In the genomic region with DNA sequence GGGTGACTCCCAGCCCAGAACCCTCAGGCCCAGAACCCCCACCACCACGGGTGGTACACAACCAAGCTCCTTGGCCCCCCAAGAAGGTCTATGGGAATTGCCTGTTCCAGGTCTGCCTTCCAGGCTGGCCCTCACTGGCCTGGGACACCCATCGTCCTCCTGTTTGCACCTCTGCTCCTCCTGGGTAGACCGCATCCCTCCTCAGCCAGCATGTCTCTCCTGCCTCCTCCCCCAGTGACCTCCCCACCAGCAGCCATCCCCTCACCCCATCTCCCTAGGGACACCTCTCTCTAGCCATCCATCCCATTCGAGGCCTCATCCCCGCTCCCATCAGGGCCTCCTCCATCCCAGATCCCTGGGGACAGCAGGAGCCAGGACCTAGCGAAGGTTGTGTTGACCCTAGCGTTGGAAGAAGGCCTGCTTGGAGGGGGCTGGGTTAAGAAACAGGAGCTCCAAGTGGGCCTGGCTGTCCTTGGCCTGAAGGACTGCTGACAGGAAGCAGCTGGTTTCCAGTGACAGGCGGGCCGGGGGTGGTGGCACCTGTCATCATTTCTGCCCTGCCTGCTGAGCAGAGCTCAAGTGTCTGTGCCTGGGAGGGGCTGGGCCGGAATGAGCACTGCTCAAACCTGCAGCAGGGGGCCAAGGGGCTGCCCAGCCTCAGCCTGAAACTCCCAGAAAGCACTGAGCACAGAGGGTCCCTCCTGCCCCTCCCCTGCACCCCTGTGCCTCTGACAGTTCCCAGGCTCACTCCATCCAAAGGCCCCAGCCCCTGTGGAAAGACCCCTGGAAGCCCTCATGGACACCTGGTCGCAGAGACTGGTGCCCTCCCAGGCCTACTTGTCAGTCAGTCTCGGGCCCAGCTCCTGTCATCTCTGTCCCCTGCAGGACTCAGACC, we compare ENCODE assay signal across 10 cellular contexts.
DNase-seq lines count a peak whose midpoint lies in the region; ATAC-seq and TF ChIP-seq lines count a peak whose summit lies in the region.
"Had no signal": no experiment of that assay in that cellular context is flagged by ENCODE, and none has a peak within 500 bp of the region (broad histone marks: within the 10 kb centered on the region; RNA-seq: fewer than 3 reads in every experiment).

No MANE protein-coding gene starts in this region.

- no peak for TF ChIP-seq CTCF in lower lobe of right lung (IDR thresholded peaks at IDR 0.05)
- no peak for TF ChIP-seq CTCF in HFFc6 (IDR thresholded peaks at IDR 0.05)

- H3K27me3 ChIP-seq in lower lobe of right lung (ENCODE audit: low read depth), result no peaks in the 10 kb centered on the region

- no peaks in the 10 kb centered on the region for H3K9me3 ChIP-seq in lower lobe of right lung

- no peaks in the 10 kb centered on the region for H3K27me3 Mint-ChIP-seq in activated naive CD4-positive, alpha-beta T cell treated with anti-CD3 and anti-CD28 coated beads for 36 hours (ENCODE audit: low read depth)
- H3K27me3 Mint-ChIP-seq in HFFc6 (ENCODE audit: insufficient read depth), result peaks cover 5% of the 10 kb centered on the region

- H3K36me3 Mint-ChIP-seq in activated naive CD4-positive, alpha-beta T cell treated with anti-CD3 and anti-CD28 coated beads for 36 hours (ENCODE audit: low read depth), result no peaks in the 10 kb centered on the region
- H3K36me3 Mint-ChIP-seq in HFFc6 (ENCODE audit: low read depth), result no peaks in the 10 kb centered on the region

- peak; percentile 17 for DNase-seq in activated naive CD4-positive, alpha-beta T cell treated with anti-CD3 and anti-CD28 coated beads for 36 hours
- DNase-seq in activated naive CD4-positive, alpha-beta T cell treated with Interleukin-2 at 50 U/mL for 16 hours, result no peak
- peak; percentile 74 for DNase-seq in SHP77 treated with DMSO at 0.1 percent for 48 hours (lab: John Stamatoyannopoulos, UW)
- peak; percentile 48 for DNase-seq in lower lobe of right lung
- peak; percentile 43 for DNase-seq in ureter (ENCODE audit: low spot score)
- DNase-seq in glomerular visceral epithelial cell (ENCODE audit: extremely low spot score), result no peak
- DNase-seq in HFFc6, result no peak
- DNase-seq: activated CD4-positive, alpha-beta T cell treated with anti-CD3 and anti-CD28 coated beads, Interleukin-2, amount 10 ng/mL, durations not matched to agents 7 days and 5 days had no signal

- H3K4me3 Mint-ChIP-seq in activated naive CD4-positive, alpha-beta T cell treated with anti-CD3 and anti-CD28 coated beads for 36 hours, result no peak overlapping the region
- H3K4me3 Mint-ChIP-seq in HFFc6, result no peak overlapping the region
- H3K4me3 Mint-ChIP-seq: activated CD4-positive, alpha-beta T cell treated with anti-CD3 and anti-CD28 coated beads, Interleukin-2, amount 10 ng/mL, durations not matched to agents 7 days and 5 days had no signal

- no peak overlapping the region for H3K4me3 ChIP-seq in lower lobe of right lung
- H3K4me3 ChIP-seq: skin epidermis had no signal

- no peak overlapping the region for H3K27ac Mint-ChIP-seq in activated naive CD4-positive, alpha-beta T cell treated with anti-CD3 and anti-CD28 coated beads for 36 hours
- H3K27ac Mint-ChIP-seq in HFFc6, result no peak overlapping the region
- H3K27ac Mint-ChIP-seq: activated CD4-positive, alpha-beta T cell treated with anti-CD3 and anti-CD28 coated beads, Interleukin-2, amount 10 ng/mL, durations not matched to agents 7 days and 5 days had no signal

- CTCF ChIA-PET in activated naive CD4-positive, alpha-beta T cell treated with anti-CD3 and anti-CD28 coated beads for 36 hours (lab: Charles Lee), result no interaction called here

- no peak overlapping the region for H3K27ac ChIP-seq in lower lobe of right lung
- H3K27ac ChIP-seq: skin epidermis had no signal

- no peaks in the 10 kb centered on the region for H3K36me3 ChIP-seq in lower lobe of right lung

- ATAC-seq in lower lobe of right lung (no peak), GM21515 (IDR thresholded peaks at IDR 0.05; ENCODE audit: unreplicated experiment) (no peak)

- intact Hi-C loops in activated naive CD4-positive, alpha-beta T cell treated with anti-CD3 and anti-CD28 coated beads for 36 hours (cut with micrococcal nuclease), result no loop called here
- intact Hi-C loops in lower lobe of right lung (cut with DNase I), result no loop called here

- no peaks in the 10 kb centered on the region for H3K9me3 Mint-ChIP-seq in activated naive CD4-positive, alpha-beta T cell treated with anti-CD3 and anti-CD28 coated beads for 36 hours
- no peaks in the 10 kb centered on the region; the same call in 1 of the 2 replicates for H3K9me3 Mint-ChIP-seq in HFFc6
- H3K9me3 Mint-ChIP-seq: activated CD4-positive, alpha-beta T cell treated with anti-CD3 and anti-CD28 coated beads, Interleukin-2, amount 10 ng/mL, durations not matched to agents 7 days and 5 days had no signal

- peaks cover 20% of the 10 kb centered on the region for H3K4me1 ChIP-seq in lower lobe of right lung

- H3K4me1 Mint-ChIP-seq in activated naive CD4-positive, alpha-beta T cell treated with anti-CD3 and anti-CD28 coated beads for 36 hours (ENCODE audit: low read depth), result peaks cover 2% of the 10 kb centered on the region
- peaks cover 18% of the 10 kb centered on the region for H3K4me1 Mint-ChIP-seq in HFFc6 (ENCODE audit: low read depth)
- H3K4me1 Mint-ChIP-seq: activated CD4-positive, alpha-beta T cell treated with anti-CD3 and anti-CD28 coated beads, Interleukin-2, amount 10 ng/mL, durations not matched to agents 7 days and 5 days had no signal

Comparison
In these comparisons a context has a peak if more than half of its experiments do, and no peak if none do; other contexts are left out.
1. DNase-seq: peak in activated naive CD4-positive, alpha-beta T cell treated with anti-CD3 and anti-CD28 coated beads for 36 hours (single experiment), SHP77 treated with DMSO at 0.1 percent for 48 hours (single experiment), lower lobe of right lung (single experiment) and ureter (single experiment); none in activated naive CD4-positive, alpha-beta T cell treated with Interleukin-2 at 50 U/mL for 16 hours (single experiment), glomerular visceral epithelial cell (single experiment) and HFFc6 (single experiment).